ENCODE assay signal across 8 cellular contexts in the genomic region with DNA sequence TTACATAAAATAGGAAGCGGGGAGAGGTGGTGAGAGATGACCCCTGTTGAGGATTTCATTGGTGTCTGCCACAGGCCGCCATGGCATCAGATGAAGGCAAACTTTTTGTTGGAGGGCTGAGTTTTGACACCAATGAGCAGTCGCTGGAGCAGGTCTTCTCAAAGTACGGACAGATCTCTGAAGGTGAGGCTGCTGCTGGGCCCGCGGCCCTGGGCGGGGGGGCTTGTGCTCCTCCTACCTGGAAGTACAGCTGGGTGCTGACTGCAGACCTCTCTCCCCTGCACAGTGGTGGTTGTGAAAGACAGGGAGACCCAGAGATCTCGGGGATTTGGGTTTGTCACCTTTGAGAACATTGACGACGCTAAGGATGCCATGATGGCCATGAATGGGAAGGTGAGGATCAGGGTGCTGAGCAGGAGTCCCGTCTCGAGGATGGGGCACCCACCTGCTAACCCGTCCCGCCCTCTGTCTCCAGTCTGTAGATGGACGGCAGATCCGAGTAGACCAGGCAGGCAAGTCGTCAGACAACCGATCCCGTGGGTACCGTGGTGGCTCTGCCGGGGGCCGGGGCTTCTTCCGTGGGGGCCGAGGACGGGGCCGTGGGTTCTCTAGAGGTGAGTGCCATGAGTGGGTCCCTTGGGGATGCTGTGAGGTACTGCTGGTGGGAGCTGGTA. TPM values are rescaled to one million over a fixed set of nuclear protein-coding genes. Genes with fewer than 3 reads are reported as not detected.
DNase-seq lines count a peak whose midpoint lies in the region; ATAC-seq and TF ChIP-seq lines count a peak whose summit lies in the region.

No MANE protein-coding gene starts in this region.

- H3K4me3 ChIP-seq in WERI-Rb-1 (ENCODE audit: low read depth, low read length) (no peak overlapping the region), gastroesophageal sphincter (peak overlapping the region; percentile 2 to 96), spleen (peak overlapping the region; percentile 60 to 91 (median 82)), aorta (ENCODE audit: low read length in 2 of 2) (peak overlapping the region in 1 of 2 donors; percentile 54)

- peaks cover 56% of the 10 kb centered on the region for H3K36me3 ChIP-seq in WERI-Rb-1
- peaks cover 0 to 43% of the 10 kb centered on the region in 2 donors for H3K36me3 ChIP-seq in gastroesophageal sphincter
- peaks cover 10 to 52% (median 47%) of the 10 kb centered on the region in 6 donors for H3K36me3 ChIP-seq in spleen
- peaks cover 0 to 7% of the 10 kb centered on the region in 2 donors for H3K36me3 ChIP-seq in aorta (ENCODE audit: control insufficient read depth in 1 of 2, insufficient read depth in 2 of 2, low read length in 1 of 2)

- H3K4me1 ChIP-seq in gastroesophageal sphincter (peaks cover 3 to 88% (median 74%) of the 10 kb centered on the region in 3 donors), spleen (peaks cover 74 to 92% (median 89%) of the 10 kb centered on the region in 6 donors), aorta (ENCODE audit: control insufficient read depth in 1 of 2, insufficient read depth in 2 of 2, low read length in 2 of 2) (no peaks in the 10 kb centered on the region)

- TF ChIP-seq CTCF in WERI-Rb-1 (IDR thresholded peaks at IDR 0.05; ENCODE audit: low read depth, low read length) (no peak), gastroesophageal sphincter (IDR thresholded peaks at IDR 0.05) (no peak), spleen (IDR thresholded peaks at IDR 0.05 in 8 of 11, conservative IDR thresholded peaks at IDR 0.05 in 3 of 11) (no peak)

- peak; percentile 3 for TF ChIP-seq POLR2A in GM19099 (IDR thresholded peaks at IDR 0.05; ENCODE audit: extremely low read depth, insufficient read length, low read depth)
- no peak for TF ChIP-seq POLR2A in gastroesophageal sphincter (IDR thresholded peaks at IDR 0.05)
- no peak for TF ChIP-seq POLR2A in spleen (IDR thresholded peaks at IDR 0.05)

- 40 to 45% methylated on average over 4 of the region's 26 CpGs for WGBS in gastroesophageal sphincter (ENCODE audit: low coverage in 1 of 2), 2 donors
- WGBS in spleen, 5 donors: 58 to 79% (median 68%) methylated on average over 25 to 26 of the region's 26 CpGs
- WGBS in aorta, 2 donors: 44 to 47% methylated on average over 26 of the region's 26 CpGs

- DNase-seq in WERI-Rb-1 (no peak), spleen (peak; percentile 85), inferior parietal cortex (ENCODE audit: extremely low spot score) (no peak), aorta (no peak), NOMO-1 treated with dmso at 0.1 percent for 144 hours (lab: John Stamatoyannopoulos, UW; ENCODE audit: unreplicated experiment) (no peak)
- no peak for DNase-seq in NK-92 treated with Interleukin-12 subunit alpha and Interleukin-12 subunit beta, amount 100 ng/mL, for 24 hours (lab: John Stamatoyannopoulos, UW)

- TF ChIP-seq EP300 in gastroesophageal sphincter (IDR thresholded peaks at IDR 0.05): no peak

- intact Hi-C loops in spleen (cut with DNase I; ENCODE audit: low total_unique reads) (loop anchor here (10.0 kb wide), 1 partner anchor 134 kb away; a partner anchor contains a TSS), aorta (cut with DNase I) (loop anchor here in 1 of 2 donors (10.0 kb wide), 1 partner anchor 234 kb away; no protein-coding TSS in a partner anchor)

- H3K9me3 ChIP-seq in WERI-Rb-1 (ENCODE audit: severe bottlenecking) (no peaks in the 10 kb centered on the region), gastroesophageal sphincter (no peaks in the 10 kb centered on the region), spleen (no peaks in the 10 kb centered on the region), aorta (ENCODE audit: control insufficient read depth, low read length) (no peaks in the 10 kb centered on the region)

- H3K27ac ChIP-seq in WERI-Rb-1 (peak overlapping the region; percentile 93; the same call in 1 of the 2 replicates), gastroesophageal sphincter (peak overlapping the region in 3 of 4 donors; percentile 99 to 100 (median 99)), spleen (peak overlapping the region; percentile 29 to 100 (median 100)), aorta (ENCODE audit: low read depth in 1 of 2, low read length in 2 of 2) (peak overlapping the region in 1 of 2 donors; percentile 39)

- H3K27me3 ChIP-seq in WERI-Rb-1 (ENCODE audit: insufficient read depth, low read depth, severe bottlenecking) (no peaks in the 10 kb centered on the region), gastroesophageal sphincter (no peaks in the 10 kb centered on the region), spleen (replicated peaks in 1 of 7) (no peaks in the 10 kb centered on the region), aorta (ENCODE audit: control insufficient read depth in 1 of 2, insufficient read depth in 2 of 2, low read length in 1 of 2) (no peaks in the 10 kb centered on the region)

- ATAC-seq in gastroesophageal sphincter (no peak), aorta (ENCODE audit: low FRiP score) (no peak)

RNA-seq across cellular contexts. Expression of a gene that starts 1.9 kb away (rescaled TPM):
- total RNA-seq in gastroesophageal sphincter (100 to 1,000 TPM; 350 to 708 (median 559) TPM), spleen (100 to 1,000 TPM; 333 to 672 (median 514) TPM), aorta (100 to 1,000 TPM; 391 to 397 TPM)
- polyA plus RNA-seq in spleen (100 to 1,000 TPM; 406 to 894 (median 843) TPM), aorta (1,000 to 10,000 TPM in 1 of 2 donors, 100 to 1,000 TPM in 1; 252 to 1,634 TPM)

RNA-seq across cellular contexts. Expression of a gene that starts 4.3 kb away (rescaled TPM):
- total RNA-seq in gastroesophageal sphincter (10 to 100 TPM; 14.2 to 42.2 (median 21.8) TPM), spleen (10 to 100 TPM; 35.8 to 69.6 (median 43.9) TPM), aorta (10 to 100 TPM; 21.9 to 23.3 TPM)
- polyA plus RNA-seq in spleen (100 to 1,000 TPM in 1 of 3 donors, 10 to 100 TPM in 2; 82.9 to 134 (median 88.6) TPM), aorta (10 to 100 TPM; 43.8 to 68.8 TPM)

RNA-seq across cellular contexts. Expression of a gene that starts 14.7 kb away (rescaled TPM):
- not detected for total RNA-seq in gastroesophageal sphincter
- total RNA-seq in spleen: not detected
- polyA plus RNA-seq in spleen: not detected
- total RNA-seq in aorta: not detected
- 1 to 10 TPM in 1 of 2 donors, not detected in 1; 2.8 TPM for polyA plus RNA-seq in aorta

RNA-seq across cellular contexts. Expression of a gene that starts 22.6 kb away (rescaled TPM):
- 10 to 100 TPM; 20.0 to 40.1 (median 24.2) TPM for total RNA-seq in gastroesophageal sphincter
- total RNA-seq in spleen: 100 to 1,000 TPM in 4 of 7 donors, 10 to 100 TPM in 3; 42.1 to 223 (median 138) TPM
- polyA plus RNA-seq in spleen: 10 to 100 TPM; 16.5 to 48.9 (median 19.1) TPM
- 100 to 1,000 TPM; 112 to 121 TPM for total RNA-seq in aorta
- polyA plus RNA-seq in aorta: 10 to 100 TPM; 11.8 to 27.4 TPM

RNA-seq across cellular contexts. Expression of a gene that starts 29.4 kb away (rescaled TPM):
- total RNA-seq in gastroesophageal sphincter: 100 to 1,000 TPM in 1 of 4 donors, 10 to 100 TPM in 3; 62.3 to 116 (median 84.1) TPM
- total RNA-seq in spleen: 100 to 1,000 TPM in 4 of 7 donors, 10 to 100 TPM in 3; 49.1 to 131 (median 102) TPM
- 100 to 1,000 TPM; 164 to 166 (median 165) TPM for polyA plus RNA-seq in spleen
- total RNA-seq in aorta: 100 to 1,000 TPM in 1 of 2 donors, 10 to 100 TPM in 1; 92.8 to 102 TPM
- 100 to 1,000 TPM; 131 to 164 TPM for polyA plus RNA-seq in aorta
